ENCODE assay signal across 17 cellular contexts in genomic region chr2:22276696-22277095, GRCh38.
A peak's percentile ranks its signal among the peaks of the same experiment; 100 is the strongest.
DNase-seq lines count a peak whose midpoint lies in the region; ATAC-seq and TF ChIP-seq lines count a peak whose summit lies in the region.
"Had no signal": no experiment of that assay in that cellular context is flagged by ENCODE, and none has a peak within 500 bp of the region (broad histone marks: within the 10 kb centered on the region; RNA-seq: fewer than 3 reads in every experiment).

No MANE protein-coding gene starts in this region.

- no peaks in the 10 kb centered on the region for H3K36me3 ChIP-seq in WERI-Rb-1
- H3K36me3 ChIP-seq: right atrium auricular region, thoracic aorta had no signal

- no peaks in the 10 kb centered on the region for H3K27me3 ChIP-seq in WERI-Rb-1 (ENCODE audit: insufficient read depth, low read depth, severe bottlenecking)
- H3K27me3 ChIP-seq: right atrium auricular region had no signal

- no peak for TF ChIP-seq CTCF in WERI-Rb-1 (IDR thresholded peaks at IDR 0.05; ENCODE audit: low read depth, low read length)

- peak; percentile 79 for ATAC-seq in GM18499 (IDR thresholded peaks at IDR 0.05; ENCODE audit: insufficient read depth, unreplicated experiment)
- ATAC-seq in GM21786 (IDR thresholded peaks at IDR 0.05; ENCODE audit: unreplicated experiment): peak; percentile 55
- ATAC-seq in HG03565 (IDR thresholded peaks at IDR 0.05; ENCODE audit: unreplicated experiment): peak; percentile 75
- ATAC-seq in GM21737 (IDR thresholded peaks at IDR 0.05; ENCODE audit: unreplicated experiment): no peak

- DNase-seq in SKM-1 treated with dmso at 0.1 percent for 144 hours (lab: John Stamatoyannopoulos, UW; ENCODE audit: unreplicated experiment) (peak; percentile 73), WERI-Rb-1 (no peak), AML-193 (lab: John Stamatoyannopoulos, UW) (no peak), NCI-H345 treated with DMSO at 0.1 percent for 48 hours (lab: John Stamatoyannopoulos, UW; ENCODE audit: unreplicated experiment) (no peak)
- DNase-seq: activated CD4-positive, CD25-positive, alpha-beta regulatory T cell treated with anti-CD3 and anti-CD28 coated beads, Interleukin-2, amount 50 U/mL, for 72 hours; activated naive CD4-positive, alpha-beta T cell; erythroblast; immature natural killer cell; mesenchymal stem cell; NCI-H2029; NCI-H524 treated with DMSO at 0.1 percent for 48 hours had no signal

- H3K27ac ChIP-seq in WERI-Rb-1: no peak overlapping the region
- H3K27ac ChIP-seq: right atrium auricular region, thoracic aorta had no signal

- no peak overlapping the region for H3K4me3 ChIP-seq in WERI-Rb-1 (ENCODE audit: low read depth, low read length)
- H3K4me3 ChIP-seq: right atrium auricular region, thoracic aorta had no signal

- no peaks in the 10 kb centered on the region for H3K9me3 ChIP-seq in WERI-Rb-1 (ENCODE audit: severe bottlenecking)
- H3K9me3 ChIP-seq: thoracic aorta had no signal
